ENCODE assay signal across 9 cellular contexts in the genomic region with DNA sequence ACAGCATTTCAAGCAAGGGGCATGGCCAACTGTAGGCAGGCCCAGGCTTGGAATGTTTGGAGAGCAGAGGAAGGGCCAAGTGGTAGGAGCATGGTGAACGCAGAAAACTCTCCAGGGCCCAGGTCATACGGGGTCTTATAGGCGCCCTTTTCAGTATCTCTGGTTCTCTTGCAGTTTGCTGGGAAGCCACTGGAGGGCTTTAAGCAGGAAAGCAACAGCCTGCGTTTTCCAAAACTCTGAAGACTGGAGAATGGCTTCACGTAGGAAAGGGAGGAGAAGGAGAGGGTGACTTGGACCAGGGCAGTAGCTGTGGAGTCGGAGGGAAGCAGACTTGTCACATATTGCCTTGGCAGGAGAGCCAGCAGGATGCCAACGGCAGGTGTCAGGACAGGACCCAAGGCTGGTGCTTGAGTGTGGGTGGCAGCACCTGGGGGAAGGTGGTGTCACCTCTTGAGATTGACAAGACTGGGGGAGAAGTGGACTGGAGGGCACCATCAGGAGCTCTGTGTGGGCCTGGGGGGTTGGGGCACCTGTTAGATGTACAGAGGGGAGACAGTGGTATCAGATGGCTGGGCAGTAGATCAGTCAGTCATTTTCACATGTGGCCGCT. TPM values are rescaled to one million over a fixed set of nuclear protein-coding genes. Genes with fewer than 3 reads are reported as not detected.
DNase-seq lines count a peak whose midpoint lies in the region; ATAC-seq, FAIRE-seq and TF ChIP-seq lines count a peak whose summit lies in the region.
"Had no signal": no experiment of that assay in that cellular context is flagged by ENCODE, and none has a peak within 500 bp of the region (broad histone marks: within the 10 kb centered on the region; RNA-seq: fewer than 3 reads in every experiment).

No MANE protein-coding gene starts in this region.

- H3K4me2 ChIP-seq in K562 (ENCODE audit: insufficient read depth, low read length) (no peak overlapping the region; the same call in 1 of the 2 replicates), mesenchymal stem cell (ENCODE audit: low read length, poor library complexity, severe bottlenecking) (no peak overlapping the region)

- H3K4me3 Mint-ChIP-seq in CD4-positive, alpha-beta T cell = peak overlapping the region; percentile 37

- no peak overlapping the region for H4K91ac ChIP-seq in mesenchymal stem cell (ENCODE audit: low read length)

- 28% methylated on average over 6 of the region's 8 CpGs for WGBS in K562 (ENCODE audit: insufficient coverage, low coverage, missing lambda C conversion rate)
- WGBS in mesenchymal stem cell = 31% methylated on average over 7 of the region's 8 CpGs

- TF ChIP-seq EP300 in K562 (IDR thresholded peaks at IDR 0.05; ENCODE audit: low read length) = no peak

- FAIRE-seq in HTR-8/SVneo (lab: Jason Lieb, UNC) (no peak), K562 (lab: Jason Lieb, UNC) (peak; percentile 11)

- CTCF ChIA-PET in CD4-positive, alpha-beta T cell (lab: Charles Lee) = interaction anchor here (0.9 to 1.8 kb wide), 2 partner anchors 10 to 12 kb away, joined by 3 to 4 read pairs; no protein-coding TSS in a partner anchor
- CTCF ChIA-PET in K562 (lab: Yijun Ruan, JAX; ENCODE audit: low intra/inter-chr PET ratio) = no interaction called here

- peak in 1 of 2 experiments; percentile 24; a peak in 1 of 4 replicates for TF ChIP-seq RAD21 in K562 (CRISPR knock-in tag; conservative IDR thresholded peaks at IDR 0.05 in 1 of 2, IDR thresholded peaks at IDR 0.05 in 1 of 2)

- no peaks in the 10 kb centered on the region for H3K79me2 ChIP-seq in K562 (ENCODE audit: control insufficient read depth, insufficient read depth, low read length)

- H3K4me1 ChIP-seq in K562 (replicated peaks in 1 of 2; ENCODE audit: control insufficient read depth in 2 of 2, insufficient read depth in 2 of 2, low read length in 2 of 2) (no peaks in the 10 kb centered on the region; a peak in 1 of 5 replicates), mesenchymal stem cell (ENCODE audit: control insufficient read depth, insufficient read depth, low read depth, low read length) (peaks cover 3% of the 10 kb centered on the region)

- no peaks in the 10 kb centered on the region for H3K79me1 ChIP-seq in mesenchymal stem cell (replicated peaks; ENCODE audit: low read length, poor library complexity, severe bottlenecking)

- peak in 2 of 10 experiments; percentile 12 to 13 for DNase-seq in CD4-positive, alpha-beta T cell
- DNase-seq in HTR-8/SVneo (ENCODE audit: insufficient read length, low spot score) (peak; percentile 15), K562 (ENCODE audit: extremely low read depth in 1 of 4, low spot score in 3 of 4) (peak; percentile 19 to 41 (median 33)), mesenchymal stem cell (peak; percentile 29), CD1c-positive myeloid dendritic cell (ENCODE audit: extremely low spot score) (no peak), GM20000 (ENCODE audit: low spot score) (no peak), activated gamma-delta T cell (lab: John Stamatoyannopoulos, UW) (no peak)
- DNase-seq in effector CD8-positive, alpha-beta T cell (lab: John Stamatoyannopoulos, UW) = no peak

- no peaks in the 10 kb centered on the region for H3K9me1 ChIP-seq in K562 (ENCODE audit: control insufficient read depth, insufficient read depth, low read length)

- H2AK5ac ChIP-seq in mesenchymal stem cell (ENCODE audit: low read length, severe bottlenecking) = no peak overlapping the region

- H2BK120ac ChIP-seq in mesenchymal stem cell (ENCODE audit: low read depth, low read length) = no peak overlapping the region

- no peaks in the 10 kb centered on the region for H3K27me3 Mint-ChIP-seq in CD4-positive, alpha-beta T cell

- H3K4me3 ChIP-seq in K562 = no peak overlapping the region
- H3K4me3 ChIP-seq in mesenchymal stem cell (ENCODE audit: insufficient read depth in 1 of 2, low read depth in 1 of 2, low read length in 2 of 2) = no peak overlapping the region

- in situ Hi-C loops in K562 (cut with MboI) = loop anchor here (25.0 kb wide), 1 partner anchor 105 kb away; a partner anchor contains a TSS

- H3K36me3 Mint-ChIP-seq in CD4-positive, alpha-beta T cell (ENCODE audit: low read depth) = no peaks in the 10 kb centered on the region

- no peak overlapping the region for H4K8ac ChIP-seq in mesenchymal stem cell (ENCODE audit: low read length)

- no peak overlapping the region for H3K27ac Mint-ChIP-seq in CD4-positive, alpha-beta T cell

- no peak overlapping the region for H3K23ac ChIP-seq in mesenchymal stem cell (ENCODE audit: low read length in 2 of 2)

- intact Hi-C loops in CD4-positive, alpha-beta T cell (cut with DNase I, micrococcal nuclease) = no loop called here
- intact Hi-C loops in K562 (cut with micrococcal nuclease) = no loop called here

- H2BK12ac ChIP-seq in mesenchymal stem cell (ENCODE audit: low read length in 2 of 2) = no peak overlapping the region

- TF ChIP-seq POLR2A in K562 (conservative IDR thresholded peaks at IDR 0.05) = no peak

- no peak overlapping the region for H2BK15ac ChIP-seq in mesenchymal stem cell (ENCODE audit: low read depth, poor library complexity, severe bottlenecking)

- H2AFZ ChIP-seq in K562 (ENCODE audit: low read depth, low read length) (peak overlapping the region; percentile 66; the same call in 1 of the 2 replicates), mesenchymal stem cell (ENCODE audit: low read depth, low read length) (no peak overlapping the region)

- H3K27me3 ChIP-seq in CD4-positive, alpha-beta T cell (ENCODE audit: control insufficient read depth, insufficient read depth, low read length) = no peaks in the 10 kb centered on the region
- H3K27me3 ChIP-seq in K562 (ENCODE audit: control insufficient read depth in 2 of 2, insufficient read depth in 2 of 2, low read length in 2 of 2) (peaks cover 5 to 22% of the 10 kb centered on the region in 2 experiments; a peak in 4 of 5 replicates), mesenchymal stem cell (ENCODE audit: control insufficient read depth in 1 of 2, insufficient read depth in 1 of 2, low read length in 2 of 2) (peaks cover 16 to 43% of the 10 kb centered on the region in 2 experiments)

- H3K9me3 ChIP-seq in CD4-positive, alpha-beta T cell (ENCODE audit: control insufficient read depth, low read length) = no peaks in the 10 kb centered on the region
- H3K9me3 ChIP-seq in K562 (replicated peaks; ENCODE audit: control insufficient read depth, insufficient read depth, low read depth, low read length) (no peaks in the 10 kb centered on the region), mesenchymal stem cell (ENCODE audit: control insufficient read depth, low read length) (no peaks in the 10 kb centered on the region)

- H3K4ac ChIP-seq in mesenchymal stem cell (ENCODE audit: low read depth in 1 of 2, low read length in 2 of 2) = no peak overlapping the region

- H3K9me3 Mint-ChIP-seq in CD4-positive, alpha-beta T cell = no peaks in the 10 kb centered on the region

- H3K14ac ChIP-seq in mesenchymal stem cell (ENCODE audit: low read length in 2 of 2) = no peak overlapping the region

- peak; percentile 22 for TF ChIP-seq CTCF in CD4-positive, alpha-beta T cell (IDR thresholded peaks at IDR 0.05)
- TF ChIP-seq CTCF in K562 (IDR thresholded peaks at IDR 0.05 in 2 of 3, conservative IDR thresholded peaks at IDR 0.05 in 1 of 3; ENCODE audit: insufficient read depth in 2 of 3, low read depth in 1 of 3, low read length in 3 of 3) = peak; percentile 36 to 59 (median 48); a peak in 4 of 6 replicates
- TF ChIP-seq CTCF in GM20000 (IDR thresholded peaks at IDR 0.05; ENCODE audit: extremely low read depth, missing control alignments) = no peak

- peak; percentile 55 for ATAC-seq in CD4-positive, alpha-beta T cell (ENCODE audit: poor library complexity)
- ATAC-seq in K562 = peak; percentile 88

- H3K9ac ChIP-seq in K562 (ENCODE audit: insufficient read depth in 1 of 2, low read depth in 2 of 2, low read length in 2 of 2) (0 out of 4 replicates have a peak overlapping the region, but pooled peaks of 1 of the 2 experiments have one; percentile 77), mesenchymal stem cell (ENCODE audit: low read length) (no peak overlapping the region)

- no peak overlapping the region for H3K18ac ChIP-seq in mesenchymal stem cell (ENCODE audit: low read depth in 1 of 2, low read length in 2 of 2)

- no peak overlapping the region for H3K27ac ChIP-seq in CD4-positive, alpha-beta T cell (ENCODE audit: low read depth, low read length)
- H3K27ac ChIP-seq in K562 (ENCODE audit: extremely low read depth, low read depth, low read length) (no peak overlapping the region), mesenchymal stem cell (ENCODE audit: low read length, poor library complexity, severe bottlenecking) (no peak overlapping the region)

- BruUV-seq in K562 (replicated peaks; lab: Mats Ljungman, UMichigan) = no TSS peak

- no peaks in the 10 kb centered on the region for H4K20me1 ChIP-seq in K562 (replicated peaks; ENCODE audit: control insufficient read depth, insufficient read depth, low read length)

- no peak overlapping the region for H2BK5ac ChIP-seq in mesenchymal stem cell (ENCODE audit: low read depth, low read length, poor library complexity, severe bottlenecking)

- POLR2A ChIA-PET in CD4-positive, alpha-beta T cell (lab: Charles Lee) = interaction anchor here (1.5 kb wide), 1 partner anchor 9 kb away, joined by 10 read pairs; no protein-coding TSS in a partner anchor
- POLR2A ChIA-PET in K562 (lab: Yijun Ruan, JAX) = no interaction called here

- H3K4me1 Mint-ChIP-seq in CD4-positive, alpha-beta T cell (ENCODE audit: low read depth) = peaks cover 38% of the 10 kb centered on the region

- H3K36me3 ChIP-seq in K562 (ENCODE audit: control insufficient read depth, insufficient read depth, low read length) (no peaks in the 10 kb centered on the region), mesenchymal stem cell (ENCODE audit: control insufficient read depth in 1 of 2, insufficient read depth in 2 of 2, low read depth in 1 of 2, low read length in 2 of 2) (no peaks in the 10 kb centered on the region)

RNA-seq across cellular contexts. Expression of a gene that starts 21.9 kb away (rescaled TPM):
- total RNA-seq in CD4-positive, alpha-beta T cell = 1 to 10 TPM; 1.7 to 2.3 TPM
- total RNA-seq in K562 (2011; cell fraction: chromatin; rRNA removed; ENCODE audit: low replicate concordance) = not detected in 2 replicates
- not detected in 2 replicates for total RNA-seq in K562 (2011; cell fraction: nucleolus; rRNA removed)
- total RNA-seq in K562 (2011; cell fraction: nucleoplasm; rRNA removed) = 0.66 TPM in 1 of 2 replicates, not detected in the other
- 0.54 and 0.61 TPM in 2 replicates for total RNA-seq in K562 (2014; rRNA removed)
- 0.29 and 0.44 TPM in 2 replicates for total RNA-seq in K562 (2014; rRNA removed; fragmentation: Illumina TruSeq; extraction: Trizol)
- 0.19 and 0.29 TPM in 2 replicates for total RNA-seq in K562 (2015; rRNA removed; fragmentation: Illumina TruSeq; extraction: Trizol)
- total RNA-seq in K562 (2021) = 0.35 and 0.51 TPM in 2 replicates
- polyA plus RNA-seq in K562 (2011; rRNA removed) = 0.18 and 0.64 TPM in 2 replicates
- polyA plus RNA-seq in K562 (2011; cell fraction: cytosol; rRNA removed) = 0.37 and 0.66 TPM in 2 replicates
- polyA plus RNA-seq in K562 (2011; cell fraction: nucleus; rRNA removed) = 0.10 and 0.21 TPM in 2 replicates
- 0.52 and 2.2 TPM in 2 replicates for polyA plus RNA-seq in K562 (2012)
- polyA plus RNA-seq in K562 (2014; fragmentation: Illumina TruSeq; extraction: Trizol) = 0.51 and 0.71 TPM in 2 replicates
- under 1 TPM; 0.18 to 0.71 TPM for polyA plus RNA-seq in K562 (2014; fragmentation: Nextera tagmentation; extraction: Ambion mirVana)
- 0.38 and 0.62 TPM in 2 replicates for polyA plus RNA-seq in K562 (2014; rRNA removed)
- polyA minus RNA-seq in K562 (2011; rRNA and poly(A)+ RNA removed) = 0.14 and 0.45 TPM in 2 replicates
- not detected in 2 replicates for polyA minus RNA-seq in K562 (2011; cell fraction: cytosol; rRNA and poly(A)+ RNA removed)
- polyA minus RNA-seq in K562 (2011; cell fraction: nucleus; rRNA and poly(A)+ RNA removed) = 0.67 TPM in 1 of 2 replicates, not detected in the other
- polyA plus RNA-seq in mesenchymal stem cell (2013, experiment 1 of 2) = not detected
- polyA plus RNA-seq in mesenchymal stem cell (2013, experiment 2 of 2) = not detected

RNA-seq across cellular contexts. Expression of a gene that starts 22.6 kb away (rescaled TPM):
- not detected for total RNA-seq in CD4-positive, alpha-beta T cell
- not detected in 2 replicates for total RNA-seq in K562 (2011; cell fraction: chromatin; rRNA removed; ENCODE audit: low replicate concordance)
- total RNA-seq in K562 (2011; cell fraction: nucleolus; rRNA removed) = not detected in 2 replicates
- not detected in 2 replicates for total RNA-seq in K562 (2011; cell fraction: nucleoplasm; rRNA removed)
- total RNA-seq in K562 (2014; rRNA removed) = 0.08 TPM in 1 of 2 replicates, not detected in the other
- not detected in 2 replicates for total RNA-seq in K562 (2014; rRNA removed; fragmentation: Illumina TruSeq; extraction: Trizol)
- not detected in 2 replicates for total RNA-seq in K562 (2015; rRNA removed; fragmentation: Illumina TruSeq; extraction: Trizol)
- total RNA-seq in K562 (2021) = not detected in 2 replicates
- not detected in 2 replicates for polyA plus RNA-seq in K562 (2011; rRNA removed)
- not detected in 2 replicates for polyA plus RNA-seq in K562 (2011; cell fraction: cytosol; rRNA removed)
- not detected in 2 replicates for polyA plus RNA-seq in K562 (2011; cell fraction: nucleus; rRNA removed)
- polyA plus RNA-seq in K562 (2012) = not detected in 2 replicates
- not detected in 2 replicates for polyA plus RNA-seq in K562 (2014; fragmentation: Illumina TruSeq; extraction: Trizol)
- polyA plus RNA-seq in K562 (2014; fragmentation: Nextera tagmentation; extraction: Ambion mirVana) = not detected
- not detected in 2 replicates for polyA plus RNA-seq in K562 (2014; rRNA removed)
- polyA minus RNA-seq in K562 (2011; rRNA and poly(A)+ RNA removed) = not detected in 2 replicates
- polyA minus RNA-seq in K562 (2011; cell fraction: cytosol; rRNA and poly(A)+ RNA removed) = not detected in 2 replicates
- not detected in 2 replicates for polyA minus RNA-seq in K562 (2011; cell fraction: nucleus; rRNA and poly(A)+ RNA removed)
- not detected for polyA plus RNA-seq in mesenchymal stem cell (2013, experiment 1 of 2)
- not detected for polyA plus RNA-seq in mesenchymal stem cell (2013, experiment 2 of 2)
- total RNA-seq: omental fat pad had no signal

RNA-seq across cellular contexts. Expression of a gene that starts 56.9 kb away (rescaled TPM):
- total RNA-seq in CD4-positive, alpha-beta T cell = 1,000 to 10,000 TPM; 1,012 to 1,022 TPM
- total RNA-seq in K562 (2011; cell fraction: chromatin; rRNA removed; ENCODE audit: low replicate concordance) = 432 and 1,364 TPM in 2 replicates
- total RNA-seq in K562 (2011; cell fraction: nucleolus; rRNA removed) = 816 and 818 TPM in 2 replicates
- total RNA-seq in K562 (2011; cell fraction: nucleoplasm; rRNA removed) = 362 and 459 TPM in 2 replicates
- total RNA-seq in K562 (2014; rRNA removed) = 554 and 803 TPM in 2 replicates
- total RNA-seq in K562 (2014; rRNA removed; fragmentation: Illumina TruSeq; extraction: Trizol) = 72.2 and 110 TPM in 2 replicates
- 135 and 162 TPM in 2 replicates for total RNA-seq in K562 (2015; rRNA removed; fragmentation: Illumina TruSeq; extraction: Trizol)
- total RNA-seq in K562 (2021) = 672 and 735 TPM in 2 replicates
- 86.6 and 165 TPM in 2 replicates for polyA plus RNA-seq in K562 (2011; rRNA removed)
- polyA plus RNA-seq in K562 (2011; cell fraction: cytosol; rRNA removed) = 122 and 183 TPM in 2 replicates
- polyA plus RNA-seq in K562 (2011; cell fraction: nucleus; rRNA removed) = 624 and 751 TPM in 2 replicates
- 392 and 593 TPM in 2 replicates for polyA plus RNA-seq in K562 (2012)
- 329 and 438 TPM in 2 replicates for polyA plus RNA-seq in K562 (2014; fragmentation: Illumina TruSeq; extraction: Trizol)
- polyA plus RNA-seq in K562 (2014; fragmentation: Nextera tagmentation; extraction: Ambion mirVana) = 1 to 10 TPM; 6.2 to 6.8 TPM
- 226 and 245 TPM in 2 replicates for polyA plus RNA-seq in K562 (2014; rRNA removed)
- 249 and 291 TPM in 2 replicates for polyA minus RNA-seq in K562 (2011; rRNA and poly(A)+ RNA removed)
- 522 and 767 TPM in 2 replicates for polyA minus RNA-seq in K562 (2011; cell fraction: cytosol; rRNA and poly(A)+ RNA removed)
- 248 and 324 TPM in 2 replicates for polyA minus RNA-seq in K562 (2011; cell fraction: nucleus; rRNA and poly(A)+ RNA removed)
- polyA plus RNA-seq in mesenchymal stem cell (2013, experiment 1 of 2) = 667 TPM
- polyA plus RNA-seq in mesenchymal stem cell (2013, experiment 2 of 2) = 624 TPM

Comparison
In these comparisons a context has a peak if more than half of its experiments do, and no peak if none do; other contexts are left out.
1. DNase-seq: peak in HTR-8/SVneo (single experiment), K562 (4 of 4) and mesenchymal stem cell (single experiment); none in effector CD8-positive, alpha-beta T cell (single experiment), CD1c-positive myeloid dendritic cell (single experiment), GM20000 (single experiment) and activated gamma-delta T cell (single experiment).